ENCODE assay signal across 1 cellular context in genomic region chr13:48155850-48156249, GRCh38.
TF ChIP-seq lines count a peak whose summit lies in the region.

No MANE protein-coding gene starts in this region.

TF ChIP-seq in K562, 482 proteins besides CTCF, POLR2A, EP300 and RAD21 (continued from another document):
- TF ChIP-seq STAT6 (CRISPR knock-in tag; IDR thresholded peaks at IDR 0.05) (no peak), ZSCAN32 (CRISPR knock-in tag; IDR thresholded peaks at IDR 0.05) (no peak), SMAD2 (IDR thresholded peaks at IDR 0.05; ENCODE audit: low read depth, low read length) (no peak), BMI1 (IDR thresholded peaks at IDR 0.05; ENCODE audit: low read length) (no peak), SRSF1 (IDR thresholded peaks at IDR 0.05; ENCODE audit: low read depth, low read length) (no peak)
